19 cellular contexts compared by ENCODE assay signal in genomic region chr17:81888105-81888987, GRCh38. TPM values are rescaled to one million over a fixed set of nuclear protein-coding genes. Genes with fewer than 3 reads are reported as not detected.
A peak's percentile ranks its signal among the peaks of the same experiment; 100 is the strongest.
DNase-seq lines count a peak whose midpoint lies in the region; ATAC-seq, FAIRE-seq and TF ChIP-seq lines count a peak whose summit lies in the region.
"Had no signal": no experiment of that assay in that cellular context is flagged by ENCODE, and none has a peak within 500 bp of the region (broad histone marks: within the 10 kb centered on the region; RNA-seq: fewer than 3 reads in every experiment).

No MANE protein-coding gene starts in this region.

- CTCF ChIA-PET in CD8-positive, alpha-beta memory T cell (lab: Charles Lee): no interaction called here
- CTCF ChIA-PET in PC-3 (lab: Charles Lee): no interaction called here

- H4K91ac ChIP-seq in H9 (ENCODE audit: insufficient read length, low read depth, low read length): no peak overlapping the region

- no peak overlapping the region for H3T11ph ChIP-seq in H9 (ENCODE audit: low read length)

- intact Hi-C loops in PC-3 (cut with micrococcal nuclease): no loop called here

- no peak overlapping the region for H3K56ac ChIP-seq in H9 (ENCODE audit: insufficient read length, low read depth, low read length)

- peaks cover 46% of the 10 kb centered on the region for H3K36me3 ChIP-seq in CD8-positive, alpha-beta memory T cell (ENCODE audit: insufficient read depth, low read length)
- H3K36me3 ChIP-seq in astrocyte (ENCODE audit: insufficient read depth, low read length) (peaks cover 33% of the 10 kb centered on the region), osteoblast (ENCODE audit: insufficient read depth, low read length) (peaks cover 39% of the 10 kb centered on the region), PC-3 (ENCODE audit: low read depth, low read length) (peaks cover 60% of the 10 kb centered on the region)

- no peak overlapping the region for H2BK5ac ChIP-seq in H9 (ENCODE audit: insufficient read length, low read length)

- H3K9ac ChIP-seq in H9 (ENCODE audit: extremely low read depth, insufficient read length, low read length) (no peak overlapping the region), astrocyte (ENCODE audit: low read length) (no peak overlapping the region), PC-3 (ENCODE audit: low read length) (no peak overlapping the region)
- H3K9ac ChIP-seq: KMS-11 had no signal

- H3K27me3 ChIP-seq in CD8-positive, alpha-beta memory T cell (ENCODE audit: insufficient read depth, low read length, poor library complexity, severe bottlenecking): no peaks in the 10 kb centered on the region
- H3K27me3 ChIP-seq in H9 (ENCODE audit: insufficient read depth, low read length) (no peaks in the 10 kb centered on the region), astrocyte (ENCODE audit: insufficient read depth, low read length) (no peaks in the 10 kb centered on the region), osteoblast (ENCODE audit: insufficient read depth, low read length) (no peaks in the 10 kb centered on the region), PC-3 (ENCODE audit: low read length) (no peaks in the 10 kb centered on the region)
- H3K27me3 ChIP-seq: heart left ventricle, Peyer's patch, right atrium auricular region, vagina had no signal

- peaks cover 24 to 37% (median 27%) of the 10 kb centered on the region in 3 donors for H3K4me1 Mint-ChIP-seq in CD8-positive, alpha-beta memory T cell
- H3K4me1 Mint-ChIP-seq in H9 (peaks cover 3 to 16% of the 10 kb centered on the region in 2 experiments; a peak in 3 of 4 replicates), astrocyte (ENCODE audit: low read depth, unreplicated experiment) (peaks cover 31% of the 10 kb centered on the region)

- H3K9me3 ChIP-seq in CD8-positive, alpha-beta memory T cell (ENCODE audit: low read length): no peaks in the 10 kb centered on the region
- H3K9me3 ChIP-seq in H9 (ENCODE audit: control insufficient read depth, low read depth, low read length) (no peaks in the 10 kb centered on the region), astrocyte (ENCODE audit: insufficient read depth, low read depth, low read length) (no peaks in the 10 kb centered on the region), osteoblast (ENCODE audit: low read depth, low read length) (no peaks in the 10 kb centered on the region), PC-3 (ENCODE audit: low read length) (no peaks in the 10 kb centered on the region)
- H3K9me3 ChIP-seq: heart left ventricle, Peyer's patch, right atrium auricular region, vagina had no signal

- no peaks in the 10 kb centered on the region for H3K9me2 ChIP-seq in PC-3 (replicated peaks; ENCODE audit: low read length)

- POLR2A ChIA-PET in CD8-positive, alpha-beta memory T cell (lab: Charles Lee): no interaction called here
- POLR2A ChIA-PET in PC-3 (lab: Charles Lee; ENCODE audit: unreplicated experiment): no interaction called here

- no peak overlapping the region for H3K18ac ChIP-seq in H9 (ENCODE audit: insufficient read length, low read depth, low read length)

- peaks cover 7% of the 10 kb centered on the region for H3K23me2 ChIP-seq in H9 (ENCODE audit: insufficient read length, low read depth, low read length, poor library complexity, severe bottlenecking)

- H3K27ac ChIP-seq in CD8-positive, alpha-beta memory T cell (ENCODE audit: low read depth, low read length): no peak overlapping the region
- H3K27ac ChIP-seq in H9 (ENCODE audit: insufficient read length, low read depth, low read length) (no peak overlapping the region), astrocyte (ENCODE audit: low read depth, low read length) (no peak overlapping the region), osteoblast (ENCODE audit: low read depth, low read length) (no peak overlapping the region), substantia nigra (ENCODE audit: low read depth, low read length, poor library complexity, severe bottlenecking) (no peak overlapping the region), PC-3 (ENCODE audit: low read length) (no peak overlapping the region)
- H3K27ac ChIP-seq: epithelial cell of prostate, heart left ventricle, Peyer's patch, right atrium auricular region, vagina had no signal

- H4K5ac ChIP-seq in H9 (ENCODE audit: insufficient read length, low read depth, low read length): no peak overlapping the region

- H3K4me2 ChIP-seq in H9 (ENCODE audit: insufficient read depth, insufficient read length, low read length) (no peak overlapping the region), astrocyte (ENCODE audit: low read length) (no peak overlapping the region), osteoblast (ENCODE audit: insufficient read depth, low read length) (no peak overlapping the region), PC-3 (ENCODE audit: low read length) (no peak overlapping the region)

- H3K23ac ChIP-seq in H9 (ENCODE audit: insufficient read length, low read depth, low read length): no peak overlapping the region

- H2BK12ac ChIP-seq in H9 (ENCODE audit: insufficient read length, low read depth, low read length): no peak overlapping the region

- FAIRE-seq in astrocyte (lab: Jason Lieb, UNC): no peak
- FAIRE-seq: GM18507 had no signal

- BruUV-seq in PC-3 (replicated peaks; lab: Mats Ljungman, UMichigan): no TSS peak

- peaks cover 0 to 66% (median 6%) of the 10 kb centered on the region in 3 donors for H3K36me3 Mint-ChIP-seq in CD8-positive, alpha-beta memory T cell
- H3K36me3 Mint-ChIP-seq in H9 (ENCODE audit: insufficient read depth in 1 of 3, low read depth in 3 of 3): peaks cover 49 to 74% (median 64%) of the 10 kb centered on the region in 3 experiments
- H3K36me3 Mint-ChIP-seq in astrocyte (ENCODE audit: low read depth, unreplicated experiment): peaks cover 19% of the 10 kb centered on the region

- H3K4me3 ChIP-seq in CD8-positive, alpha-beta memory T cell (ENCODE audit: low read length): no peak overlapping the region
- H3K4me3 ChIP-seq in astrocyte (ENCODE audit: insufficient read depth, low read depth, low read length): no peak overlapping the region
- no peak overlapping the region for H3K4me3 ChIP-seq in osteoblast (ENCODE audit: insufficient read depth, low read length)
- no peak overlapping the region for H3K4me3 ChIP-seq in PC-3 (ENCODE audit: low read length)
- H3K4me3 ChIP-seq: heart left ventricle, Peyer's patch, right atrium auricular region, vagina had no signal

- ATAC-seq in PC-3: no peak
- ATAC-seq: heart left ventricle had no signal

- no peak overlapping the region for H2BK15ac ChIP-seq in H9 (ENCODE audit: low read depth, low read length)

- TF ChIP-seq CTCF in H9 (conservative IDR thresholded peaks at IDR 0.05) (no peak), astrocyte (IDR thresholded peaks at IDR 0.05; ENCODE audit: insufficient read depth, low read depth, low read length) (no peak), osteoblast (IDR thresholded peaks at IDR 0.05; ENCODE audit: extremely low read depth, low read depth, low read length) (no peak), PC-3 (conservative IDR thresholded peaks at IDR 0.05; ENCODE audit: low read depth, low read length) (no peak)

- no peak overlapping the region for H3K4ac ChIP-seq in H9 (ENCODE audit: low read depth, low read length)

- no peak overlapping the region for H2BK20ac ChIP-seq in H9 (ENCODE audit: low read depth, low read length, poor library complexity, severe bottlenecking)

- peaks cover 24% of the 10 kb centered on the region for H3K79me1 ChIP-seq in H9 (ENCODE audit: insufficient read depth, low read depth, low read length, poor library complexity, severe bottlenecking)

- H3K27me3 Mint-ChIP-seq in CD8-positive, alpha-beta memory T cell: peaks cover 0 to 1% of the 10 kb centered on the region in 2 donors
- H3K27me3 Mint-ChIP-seq in H9 (ENCODE audit: low read depth) (0 out of 2 replicates have a peak, but pooled peaks cover 1% of the 10 kb centered on the region), astrocyte (ENCODE audit: low read depth, unreplicated experiment) (no peaks in the 10 kb centered on the region)

- peaks cover 22% of the 10 kb centered on the region for H3K4me1 ChIP-seq in CD8-positive, alpha-beta memory T cell (ENCODE audit: insufficient read depth, low read length)
- H3K4me1 ChIP-seq in H9 (ENCODE audit: insufficient read depth, low read length): no peaks in the 10 kb centered on the region
- H3K4me1 ChIP-seq in astrocyte (ENCODE audit: insufficient read depth, low read length): peaks cover 37% of the 10 kb centered on the region
- H3K4me1 ChIP-seq in osteoblast (ENCODE audit: insufficient read depth, low read length): peaks cover 43% of the 10 kb centered on the region
- H3K4me1 ChIP-seq in PC-3 (ENCODE audit: insufficient read depth, low read length): peaks cover 45% of the 10 kb centered on the region

- H3K9me3 Mint-ChIP-seq in CD8-positive, alpha-beta memory T cell: peaks cover 0 to 2% (median 0%) of the 10 kb centered on the region in 5 donors
- H3K9me3 Mint-ChIP-seq in H9 (no peaks in the 10 kb centered on the region), astrocyte (ENCODE audit: unreplicated experiment) (no peaks in the 10 kb centered on the region)

- H3K14ac ChIP-seq in H9 (ENCODE audit: insufficient read depth, low read length): no peak overlapping the region

- no peak overlapping the region for H4K8ac ChIP-seq in H9 (replicated peaks; ENCODE audit: insufficient read length, low read depth, low read length)

- WGBS in H9 (ENCODE audit: extremely low coverage, insufficient read length, low lambda C conversion rate): no CpG with 5 or more reads among the region's 44 CpGs

- H3K27ac Mint-ChIP-seq in CD8-positive, alpha-beta memory T cell: peak overlapping the region in 4 of 8 donors; percentile 18 to 96 (median 63)
- H3K27ac Mint-ChIP-seq in H9 (peak overlapping the region in 1 of 3 experiments; percentile 45; a peak in 2 of 7 replicates), astrocyte (ENCODE audit: unreplicated experiment) (no peak overlapping the region)

- DNase-seq in CD8-positive, alpha-beta memory T cell: no peak
- DNase-seq in H9 (peak; percentile 30), astrocyte (ENCODE audit: low read depth) (no peak), osteoblast (ENCODE audit: insufficient read length, low spot score, missing footprints) (peak; percentile 78), substantia nigra (lab: John Stamatoyannopoulos, UW) (no peak), NCI-H1694 treated with DMSO at 0.1 percent for 48 hours (lab: John Stamatoyannopoulos, UW) (no peak), PC-3 (no peak)
- DNase-seq: activated CD4-positive, alpha-beta T cell treated with anti-CD3 and anti-CD28 coated beads for 48 hours; COR-L47; NCI-H1694; NCI-H524; Peyer's patch; stimulated activated CD4-positive, alpha-beta T cell treated with anti-CD3 and anti-CD28 coated beads, Interleukin-2, amount 100 ng/mL, for 48 hours had no signal

- H2AK5ac ChIP-seq in H9 (ENCODE audit: insufficient read length, low read length): no peak overlapping the region

- H2AFZ ChIP-seq in H9 (ENCODE audit: low read length): no peak overlapping the region
- no peak overlapping the region for H2AFZ ChIP-seq in astrocyte (ENCODE audit: low read depth, low read length)
- no peak overlapping the region for H2AFZ ChIP-seq in osteoblast (ENCODE audit: low read length)
- no peak overlapping the region for H2AFZ ChIP-seq in PC-3 (ENCODE audit: low read length)

- H4K20me1 ChIP-seq in H9 (ENCODE audit: control insufficient read depth, insufficient read depth, insufficient read length) (no peaks in the 10 kb centered on the region), astrocyte (ENCODE audit: insufficient read depth, low read length) (peaks cover 65% of the 10 kb centered on the region), osteoblast (ENCODE audit: insufficient read depth, low read length) (peaks cover 15% of the 10 kb centered on the region), PC-3 (ENCODE audit: low read length) (peaks cover 34% of the 10 kb centered on the region)

- H2BK120ac ChIP-seq in H9 (ENCODE audit: low read depth, low read length, poor library complexity, severe bottlenecking): no peak overlapping the region

- H3K4me3 Mint-ChIP-seq in CD8-positive, alpha-beta memory T cell: peak overlapping the region in 5 of 7 donors; percentile 23 to 71 (median 52)
- peak overlapping the region; percentile 89 to 92; a peak in 4 of 5 replicates for H3K4me3 Mint-ChIP-seq in H9
- H3K4me3 Mint-ChIP-seq in astrocyte (ENCODE audit: unreplicated experiment): peak overlapping the region; percentile 64

- peaks cover 12% of the 10 kb centered on the region for H3F3A ChIP-seq in PC-3 (ENCODE audit: low read length, unreplicated experiment)

- H3K79me2 ChIP-seq in H9 (ENCODE audit: insufficient read depth, low read length) (peaks cover 17% of the 10 kb centered on the region; the same call in 1 of the 2 replicates), astrocyte (ENCODE audit: insufficient read depth, low read length) (peaks cover 83% of the 10 kb centered on the region), osteoblast (ENCODE audit: insufficient read depth, low read length) (peaks cover 67% of the 10 kb centered on the region), PC-3 (ENCODE audit: low read length) (peaks cover 81% of the 10 kb centered on the region)

RNA-seq across cellular contexts. Expression of gene ALYREF, which starts 3.0 kb away (rescaled TPM):
- total RNA-seq in CD8-positive, alpha-beta memory T cell: 100 to 1,000 TPM; 326 to 337 TPM
- polyA plus RNA-seq in CD8-positive, alpha-beta memory T cell: 60.4 TPM
- total RNA-seq in H9 (2021) (212 and 219 TPM in 2 replicates), astrocyte (86.4 and 110 TPM in 2 replicates), osteoblast (58.0 and 60.1 TPM in 2 replicates), PC-3 (2014; rRNA removed) (496 and 633 TPM in 2 replicates)

RNA-seq across cellular contexts. Expression of gene ANAPC11, which starts 3.2 kb away (rescaled TPM):
- total RNA-seq in CD8-positive, alpha-beta memory T cell: 100 to 1,000 TPM; 146 to 149 TPM
- 287 TPM for polyA plus RNA-seq in CD8-positive, alpha-beta memory T cell
- total RNA-seq in H9 (2021): 197 and 208 TPM in 2 replicates
- 104 and 113 TPM in 2 replicates for total RNA-seq in astrocyte
- 105 and 123 TPM in 2 replicates for total RNA-seq in osteoblast
- total RNA-seq in PC-3 (2014; rRNA removed): 243 and 268 TPM in 2 replicates

RNA-seq across cellular contexts. Expression of gene NPB, which starts 13.7 kb away (rescaled TPM):
- under 1 TPM; 0.57 to 0.62 TPM for total RNA-seq in CD8-positive, alpha-beta memory T cell
- not detected for polyA plus RNA-seq in CD8-positive, alpha-beta memory T cell
- 2.1 and 2.4 TPM in 2 replicates for total RNA-seq in H9 (2021)
- total RNA-seq in astrocyte: 2.0 and 2.7 TPM in 2 replicates
- total RNA-seq in osteoblast: under 0.01 TPM in 1 of 2 replicates, not detected in the other
- total RNA-seq in PC-3 (2014; rRNA removed): 0.07 and 0.17 TPM in 2 replicates

RNA-seq across cellular contexts. Expression of gene ARHGDIA, which starts 17.2 kb away (rescaled TPM):
- total RNA-seq in CD8-positive, alpha-beta memory T cell: 100 to 1,000 TPM; 662 to 677 TPM
- polyA plus RNA-seq in CD8-positive, alpha-beta memory T cell: 237 TPM
- total RNA-seq in H9 (2021) (247 and 255 TPM in 2 replicates), astrocyte (352 and 367 TPM in 2 replicates), osteoblast (120 and 133 TPM in 2 replicates), PC-3 (2014; rRNA removed) (201 and 261 TPM in 2 replicates)

RNA-seq across cellular contexts. Expression of gene PCYT2, which starts 22.9 kb away (rescaled TPM):
- total RNA-seq in CD8-positive, alpha-beta memory T cell: 10 to 100 TPM; 30.3 to 31.6 TPM
- polyA plus RNA-seq in CD8-positive, alpha-beta memory T cell: 35.7 TPM
- 24.5 and 24.9 TPM in 2 replicates for total RNA-seq in H9 (2021)
- 26.0 and 31.6 TPM in 2 replicates for total RNA-seq in astrocyte
- total RNA-seq in osteoblast: 61.6 and 67.0 TPM in 2 replicates
- total RNA-seq in PC-3 (2014; rRNA removed): 33.3 and 42.7 TPM in 2 replicates

Comparison
In these comparisons a context has a peak if more than half of its experiments do, and no peak if none do; other contexts are left out.
1. DNase-seq: peak in H9 (single experiment) and osteoblast (single experiment); none in CD8-positive, alpha-beta memory T cell (0 of 5), astrocyte (single experiment), substantia nigra (0 of 49), NCI-H1694 treated with DMSO at 0.1 percent for 48 hours (single experiment) and PC-3 (single experiment).
2. Peak in every context shown above with its lines, with median percentiles within 50 percentile points of each other: H3K4me3 Mint-ChIP-seq.